In the genomic region with DNA sequence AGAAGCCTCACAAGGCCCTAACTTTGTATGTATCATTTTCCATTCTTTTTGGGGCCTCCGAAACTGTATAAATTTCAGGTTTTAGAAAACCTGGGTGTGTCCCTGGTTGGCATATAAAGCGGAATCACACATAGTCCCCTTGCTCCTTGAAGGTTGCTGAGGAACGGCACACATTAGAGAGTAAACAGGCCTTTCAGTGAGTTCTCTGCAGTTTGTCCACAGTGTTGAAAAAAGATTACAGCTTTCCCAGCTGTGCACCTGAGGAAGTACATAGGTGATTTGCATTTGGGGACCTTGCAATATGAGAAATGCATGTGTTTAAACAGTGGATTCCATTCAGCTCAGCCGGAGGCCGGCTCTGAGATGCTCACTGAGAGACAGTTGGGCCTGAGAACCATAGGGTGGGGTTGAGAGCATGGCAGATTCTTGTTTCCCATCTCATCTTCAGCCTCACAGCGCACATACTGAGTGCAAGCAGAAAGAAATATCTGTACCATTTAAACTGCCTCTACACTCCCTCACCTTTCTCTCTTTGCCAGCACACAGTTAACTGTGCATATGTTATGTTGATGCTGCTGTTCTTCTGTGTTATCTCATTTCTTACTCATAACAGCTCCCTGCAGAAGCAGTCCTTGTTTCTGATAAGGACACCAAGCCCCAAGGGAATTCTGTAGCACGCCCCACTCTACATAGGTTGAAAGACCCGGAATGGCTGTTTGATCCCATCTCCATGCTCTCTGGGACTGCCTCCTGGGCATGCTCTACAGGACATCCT, we compare ENCODE assay signal across 12 cellular contexts.
"Had no signal": no experiment of that assay in that cellular context is flagged by ENCODE, and none has a peak within 500 bp of the region (broad histone marks: within the 10 kb centered on the region; RNA-seq: fewer than 3 reads in every experiment).

No MANE protein-coding gene starts in this region.

- DNase-seq: activated CD4-positive, alpha-beta T cell treated with anti-CD3 and anti-CD28 coated beads for 1 hour; activated CD4-positive, alpha-beta T cell treated with anti-CD3 and anti-CD28 coated beads, Interleukin-2, amount 50 U/mL, for 48 hours; activated gamma-delta T cell; activated T-cell treated with anti-CD3 and anti-CD28 coated beads, Interleukin-2, amount 50 U/mL, for 48 hours; dorsolateral prefrontal cortex; immature natural killer cell; naive B cell; stimulated activated CD4-positive, alpha-beta T cell treated with anti-CD3 and anti-CD28 coated beads, Interleukin-12 subunit alpha, Interleukin-12 subunit beta, amount 100 ng/mL, for 4 hours; stimulated activated CD4-positive, alpha-beta T cell treated with anti-CD3 and anti-CD28 coated beads, Interleukin-2, amount 100 ng/mL, for 48 hours; stimulated activated naive CD8-positive, alpha-beta T cell treated with anti-CD3 and anti-CD28 coated beads, Interleukin-15, Interleukin-2, amounts not matched to agents 100 U/mL and 50 U/mL, for 24 hours had no signal

- ATAC-seq: esophagus mucosa; stimulated activated naive CD8-positive, alpha-beta T cell treated with anti-CD3 and anti-CD28 coated beads, Interleukin-15, Interleukin-2, amounts not matched to agents 100 U/mL and 50 U/mL, for 24 hours had no signal

- H3K4me3 ChIP-seq: dorsolateral prefrontal cortex, thoracic aorta had no signal

- H3K27ac ChIP-seq: thoracic aorta had no signal

- H3K27me3 ChIP-seq: dorsolateral prefrontal cortex had no signal

- H3K36me3 ChIP-seq: thoracic aorta had no signal

- H3K9me3 ChIP-seq: thoracic aorta had no signal
